30 cellular contexts compared by ENCODE assay signal in the genomic region with DNA sequence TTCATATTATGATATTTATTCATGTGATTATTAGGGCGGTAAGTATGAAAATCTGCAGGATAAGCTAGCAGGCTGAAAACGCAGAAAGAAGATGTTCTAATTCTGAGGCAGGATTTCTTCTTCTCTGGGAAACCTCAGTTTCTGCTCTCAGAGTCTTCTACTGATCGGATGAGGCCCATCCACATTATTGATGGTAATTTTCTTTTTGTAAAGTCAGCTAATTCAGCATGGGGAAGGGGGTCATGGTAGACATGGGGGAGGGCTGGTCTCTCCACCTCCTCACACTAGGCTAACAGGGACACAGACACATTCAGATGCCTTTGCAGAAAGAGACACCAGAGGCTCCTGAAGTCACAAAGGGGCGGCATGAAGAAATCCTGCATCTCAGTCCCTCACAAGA.
"Had no signal": no experiment of that assay in that cellular context is flagged by ENCODE, and none has a peak within 500 bp of the region (broad histone marks: within the 10 kb centered on the region; RNA-seq: fewer than 3 reads in every experiment).

No MANE protein-coding gene starts in this region.

- H3K4me2 ChIP-seq: smooth muscle cell had no signal

- H3K36me3 ChIP-seq: neutrophil, ovary, spleen, suprapubic skin, tibial artery, transverse colon, upper lobe of right lung, uterus had no signal

- H3K9ac ChIP-seq: parathyroid adenoma had no signal

- DNase-seq: naive thymus-derived CD8-positive, alpha-beta T cell; nephron progenitor cell; nucleus accumbens; ovary; posterior cingulate gyrus; psoas muscle; right cardiac atrium; spleen; stimulated activated CD4-positive, alpha-beta T cell treated with anti-CD3 and anti-CD28 coated beads, Interleukin-12 subunit alpha, Interleukin-12 subunit beta, amount 100 ng/mL, for 4 hours; stimulated activated CD4-positive, alpha-beta T cell treated with anti-CD3 and anti-CD28 coated beads, Interleukin-1b, Interleukin-23, amount 100 ng/mL, for 48 hours; stimulated activated CD4-positive, alpha-beta T cell treated with anti-CD3 and anti-CD28 coated beads, Interleukin-4, amount 100 ng/mL, for 1 hour; stimulated activated CD4-positive, alpha-beta T cell treated with anti-CD3 and anti-CD28 coated beads, Interleukin-4, amount 100 ng/mL, for 4 hours; stimulated activated CD8-positive, alpha-beta memory T cell treated with anti-CD3 and anti-CD28 coated beads, Interleukin-4, amount 100 ng/mL, for 48 hours; stimulated activated naive CD4-positive, alpha-beta T cell; stimulated activated naive CD8-positive, alpha-beta T cell treated with anti-CD3 and anti-CD28 coated beads, Interleukin-15, amount 100 ng/mL, for 72 hours; stimulated activated naive CD8-positive, alpha-beta T cell treated with anti-CD3 and anti-CD28 coated beads, Interleukin-15, Interleukin-2, amounts not matched to agents 100 U/mL and 50 U/mL, for 24 hours; substantia nigra; testis; tibial artery; transverse colon; upper lobe of right lung; uterus had no signal

- H2AFZ ChIP-seq: parathyroid adenoma had no signal

- H3K4me1 ChIP-seq: parathyroid adenoma, psoas muscle, spleen, suprapubic skin, testis, tibial artery, upper lobe of right lung, uterus had no signal

- ATAC-seq: naive thymus-derived CD8-positive, alpha-beta T cell; natural killer cell treated with Interleukin-12 subunit alpha and Interleukin-12 subunit beta and Interleukin-15 and Interleukin-18, amount 100 ng/mL, for 72 hours; psoas muscle; right cardiac atrium; sciatic nerve; stimulated activated memory B cell treated with anti-CD40 and anti-IgM and Interleukin-4, amounts not matched to agents 10 μg/mL and 1 μg/mL and 100 μg/mL, for 72 hours; stimulated activated naive CD8-positive, alpha-beta T cell treated with anti-CD3 and anti-CD28 coated beads, Interleukin-15, amount 100 ng/mL, for 72 hours; stimulated activated naive CD8-positive, alpha-beta T cell treated with anti-CD3 and anti-CD28 coated beads, Interleukin-15, Interleukin-2, amounts not matched to agents 100 U/mL and 50 U/mL, for 24 hours; upper lobe of right lung had no signal

- H3K9me3 ChIP-seq: neutrophil, ovary, psoas muscle, spleen, suprapubic skin, testis, tibial artery, transverse colon, upper lobe of right lung, uterus had no signal

- H3K27ac ChIP-seq: neutrophil, ovary, parathyroid adenoma, psoas muscle, skin epidermis, spleen, suprapubic skin, testis, tibial artery, transverse colon, upper lobe of right lung, uterus had no signal

- H3K79me2 ChIP-seq: parathyroid adenoma had no signal

- H3K4me3 ChIP-seq: ovary, psoas muscle, skin epidermis, smooth muscle cell, spleen, suprapubic skin, testis, tibial artery, transverse colon, upper lobe of right lung, uterus had no signal

- H3K27me3 ChIP-seq: ovary, testis, uterus had no signal
